ENCODE assay signal across 22 cellular contexts in genomic region chr14:66001356-66001755, GRCh38.
"Had no signal": no experiment of that assay in that cellular context is flagged by ENCODE, and none has a peak within 500 bp of the region (broad histone marks: within the 10 kb centered on the region; RNA-seq: fewer than 3 reads in every experiment).

No MANE protein-coding gene starts in this region.

- H3K4me3 ChIP-seq: MG63, SJSA1, SK-N-MC had no signal

- H3K9me3 ChIP-seq: MG63, SJSA1 had no signal

- H3K4me1 ChIP-seq: SJSA1 had no signal

- H3K36me3 ChIP-seq: MG63, SJSA1 had no signal

- DNase-seq: Karpas-422, MG63, NCI-H1048, NCI-H1105 treated with DMSO at 0.1 percent for 48 hours, NCI-H1417 treated with DMSO at 0.1 percent for 48 hours, NCI-H146, NCI-H1694 treated with DMSO at 0.1 percent for 48 hours, NCI-H1930, NCI-H2081, NCI-H2107, NCI-H226, NCI-H446, NCI-H510A, NCI-H524 treated with DMSO at 0.1 percent for 48 hours, NCI-H69, NCI-H774, Right ventricle myocardium superior, RPMI8226, SIG-M5 had no signal

- H3K27ac ChIP-seq: HL-60, SJSA1, SK-N-MC had no signal

- H3K27me3 ChIP-seq: MG63, SJSA1 had no signal
